14 cellular contexts compared by ENCODE assay signal in the genomic region with DNA sequence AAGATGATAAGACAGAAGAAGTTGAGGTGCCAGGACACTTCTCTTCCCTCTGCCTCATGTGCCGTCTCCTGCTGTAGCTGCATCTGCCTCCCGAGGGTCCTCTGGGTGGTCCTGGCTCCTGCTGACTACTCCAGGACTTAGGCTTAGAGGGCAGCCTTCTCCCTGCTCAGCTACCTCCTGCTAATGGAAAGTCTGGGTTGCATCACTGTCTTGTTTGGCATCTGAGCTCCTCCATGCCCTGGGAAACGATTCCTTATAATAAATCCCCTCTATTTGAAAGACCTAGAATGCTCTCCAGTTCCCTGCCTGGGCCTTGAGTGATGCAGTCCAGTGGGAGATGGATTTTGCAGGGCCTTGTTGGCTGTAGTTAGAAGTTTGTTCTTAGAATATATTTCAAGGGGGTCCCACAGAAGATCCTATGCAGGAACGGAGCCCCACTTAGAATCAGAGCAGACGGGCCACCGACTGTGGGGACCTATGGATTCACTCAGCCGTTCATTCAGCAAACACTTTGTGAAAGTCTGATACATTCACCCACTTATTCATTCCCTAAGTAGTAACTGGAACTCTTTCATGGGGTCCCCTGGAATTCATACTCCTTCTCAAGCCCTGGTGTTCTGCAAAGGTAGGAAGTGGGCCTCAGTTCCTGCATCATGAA.
DNase-seq lines count a peak whose midpoint lies in the region; ATAC-seq and TF ChIP-seq lines count a peak whose summit lies in the region.
"Had no signal": no experiment of that assay in that cellular context is flagged by ENCODE, and none has a peak within 500 bp of the region (broad histone marks: within the 10 kb centered on the region; RNA-seq: fewer than 3 reads in every experiment).

No MANE protein-coding gene starts in this region.

- intact Hi-C loops in natural killer cell (cut with micrococcal nuclease): no loop called here

- no peaks in the 10 kb centered on the region for H3K36me3 Mint-ChIP-seq in natural killer cell treated with Interleukin-12 subunit alpha and Interleukin-12 subunit beta and Interleukin-15 and Interleukin-18, amount 100 ng/mL, for 72 hours
- H3K36me3 Mint-ChIP-seq in natural killer cell (no peaks in the 10 kb centered on the region), T-helper 17 cell (ENCODE audit: low read depth) (no peaks in the 10 kb centered on the region)
- H3K36me3 Mint-ChIP-seq: CD4-positive, CD25-positive, alpha-beta regulatory T cell; CD8-positive, alpha-beta memory T cell had no signal

- DNase-seq in natural killer cell treated with Interleukin-12 subunit alpha and Interleukin-12 subunit beta and Interleukin-15 and Interleukin-18, amount 100 ng/mL, for 72 hours (ENCODE audit: low spot score): peak; percentile 44
- DNase-seq in natural killer cell (no peak), T-helper 17 cell (no peak), left lobe of liver (ENCODE audit: low spot score) (peak; percentile 27), kidney tubule cell (ENCODE audit: low spot score) (no peak), HPDE6-E6E7 (ENCODE audit: extremely low spot score) (no peak), KBM-7 (no peak)
- DNase-seq in stimulated activated CD8-positive, alpha-beta memory T cell treated with anti-CD3 and anti-CD28 coated beads, Interleukin-4, amount 100 ng/mL, for 48 hours: peak; percentile 5
- DNase-seq: ACHN; BE2C; CD4-positive, CD25-positive, alpha-beta regulatory T cell; CD8-positive, alpha-beta memory T cell; COR-L47; H9 had no signal

- H3K27me3 Mint-ChIP-seq in natural killer cell treated with Interleukin-12 subunit alpha and Interleukin-12 subunit beta and Interleukin-15 and Interleukin-18, amount 100 ng/mL, for 72 hours: no peaks in the 10 kb centered on the region
- H3K27me3 Mint-ChIP-seq in natural killer cell (ENCODE audit: low read depth in 2 of 2) (peaks cover 0 to 3% of the 10 kb centered on the region in 2 donors), T-helper 17 cell (no peaks in the 10 kb centered on the region)

- no peak for TF ChIP-seq CTCF in natural killer cell (IDR thresholded peaks at IDR 0.05)

- H3K9me3 ChIP-seq in T-helper 17 cell (ENCODE audit: control insufficient read depth, low read length, poor library complexity, severe bottlenecking): no peaks in the 10 kb centered on the region
- H3K9me3 ChIP-seq: BE2C had no signal

- H3K4me3 Mint-ChIP-seq in natural killer cell treated with Interleukin-12 subunit alpha and Interleukin-12 subunit beta and Interleukin-15 and Interleukin-18, amount 100 ng/mL, for 72 hours: no peak overlapping the region
- no peak overlapping the region for H3K4me3 Mint-ChIP-seq in natural killer cell
- no peak overlapping the region for H3K4me3 Mint-ChIP-seq in T-helper 17 cell
- H3K4me3 Mint-ChIP-seq: CD4-positive, CD25-positive, alpha-beta regulatory T cell; CD8-positive, alpha-beta memory T cell; H9 had no signal

- H3K4me1 Mint-ChIP-seq in natural killer cell treated with Interleukin-12 subunit alpha and Interleukin-12 subunit beta and Interleukin-15 and Interleukin-18, amount 100 ng/mL, for 72 hours (ENCODE audit: low read depth in 2 of 2): no peaks in the 10 kb centered on the region
- H3K4me1 Mint-ChIP-seq in natural killer cell (no peaks in the 10 kb centered on the region), T-helper 17 cell (peaks cover 3% of the 10 kb centered on the region)
- H3K4me1 Mint-ChIP-seq: CD4-positive, CD25-positive, alpha-beta regulatory T cell; H9 had no signal

- H3K9me3 Mint-ChIP-seq in natural killer cell treated with Interleukin-12 subunit alpha and Interleukin-12 subunit beta and Interleukin-15 and Interleukin-18, amount 100 ng/mL, for 72 hours: no peaks in the 10 kb centered on the region
- no peaks in the 10 kb centered on the region for H3K9me3 Mint-ChIP-seq in natural killer cell
- H3K9me3 Mint-ChIP-seq: CD4-positive, CD25-positive, alpha-beta regulatory T cell; CD8-positive, alpha-beta memory T cell; H9 had no signal

- H3K27ac Mint-ChIP-seq in natural killer cell treated with Interleukin-12 subunit alpha and Interleukin-12 subunit beta and Interleukin-15 and Interleukin-18, amount 100 ng/mL, for 72 hours: no peak overlapping the region
- no peak overlapping the region for H3K27ac Mint-ChIP-seq in natural killer cell
- peak overlapping the region; percentile 43 for H3K27ac Mint-ChIP-seq in T-helper 17 cell

- ATAC-seq in natural killer cell treated with Interleukin-12 subunit alpha and Interleukin-12 subunit beta and Interleukin-15 and Interleukin-18, amount 100 ng/mL, for 72 hours: no peak
- ATAC-seq in natural killer cell (no peak), T-helper 17 cell (no peak), left lobe of liver (no peak)

- in situ Hi-C loops in KBM-7 (cut with MboI; ENCODE audit: low pct_unique_long_range_greater_than_20kb, low sequenced_read_pairs): no loop called here

Comparison
In these comparisons a context has a peak if more than half of its experiments do, and no peak if none do; other contexts are left out.
1. DNase-seq: peak in natural killer cell treated with Interleukin-12 subunit alpha and Interleukin-12 subunit beta and Interleukin-15 and Interleukin-18, amount 100 ng/mL, for 72 hours (single experiment), left lobe of liver (single experiment) and stimulated activated CD8-positive, alpha-beta memory T cell treated with anti-CD3 and anti-CD28 coated beads, Interleukin-4, amount 100 ng/mL, for 48 hours (single experiment); none in natural killer cell (single experiment), T-helper 17 cell (0 of 3), kidney tubule cell (single experiment), HPDE6-E6E7 (single experiment) and KBM-7 (single experiment).